Comparison of ENCODE assay signal across 20 cellular contexts in the genomic region with DNA sequence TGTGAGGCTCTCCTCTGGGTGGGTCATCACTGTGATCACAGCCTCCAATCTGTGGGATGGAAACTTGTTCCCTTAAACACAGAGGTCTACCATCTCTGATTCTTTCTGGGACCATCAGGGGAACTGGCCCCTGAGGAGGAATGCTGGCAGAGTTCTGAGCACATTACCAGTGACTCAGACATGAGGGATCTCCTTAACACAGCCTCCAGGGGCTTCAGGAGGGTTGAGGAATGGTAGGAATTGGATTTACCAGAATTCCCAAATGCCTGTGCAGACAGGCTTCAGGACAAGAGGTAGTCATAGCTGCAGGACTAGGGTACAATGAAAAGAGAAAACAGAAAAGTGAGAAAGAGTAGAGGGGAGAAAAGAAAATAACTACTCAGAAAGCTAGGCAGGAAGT.
DNase-seq lines count a peak whose midpoint lies in the region; ATAC-seq and TF ChIP-seq lines count a peak whose summit lies in the region.
"Had no signal": no experiment of that assay in that cellular context is flagged by ENCODE, and none has a peak within 500 bp of the region (broad histone marks: within the 10 kb centered on the region; RNA-seq: fewer than 3 reads in every experiment).

No MANE protein-coding gene starts in this region.

- no peak overlapping the region for H2BK20ac ChIP-seq in H9 (ENCODE audit: low read depth, low read length, poor library complexity, severe bottlenecking)

- POLR2A ChIA-PET in activated CD4-positive, alpha-beta memory T cell treated with anti-CD3 and anti-CD28 coated beads for 36 hours (lab: Charles Lee) = no interaction called here

- intact Hi-C loops in mammary epithelial cell (cut with micrococcal nuclease) = no loop called here
- intact Hi-C loops in activated CD4-positive, alpha-beta memory T cell treated with anti-CD3 and anti-CD28 coated beads for 36 hours (cut with micrococcal nuclease) = no loop called here

- H3K9me3 ChIP-seq in NT2/D1 (ENCODE audit: insufficient read depth, low read length) (no peaks in the 10 kb centered on the region), mammary epithelial cell (replicated peaks; ENCODE audit: insufficient read depth, low read length) (no peaks in the 10 kb centered on the region), H9 (ENCODE audit: control insufficient read depth, low read depth, low read length) (no peaks in the 10 kb centered on the region)

- H3T11ph ChIP-seq in H9 (ENCODE audit: low read length) = no peak overlapping the region

- no peak overlapping the region for H2AK5ac ChIP-seq in H9 (ENCODE audit: insufficient read length, low read length)

- H3K9ac ChIP-seq in NT2/D1 (ENCODE audit: insufficient read length, low read depth) = no peak overlapping the region
- H3K9ac ChIP-seq in mammary epithelial cell (ENCODE audit: insufficient read depth, low read length) = no peak overlapping the region
- no peak overlapping the region for H3K9ac ChIP-seq in H9 (ENCODE audit: extremely low read depth, insufficient read length, low read length)

- H3K4me2 ChIP-seq in mammary epithelial cell (ENCODE audit: insufficient read depth, low read depth, low read length) (no peak overlapping the region), H9 (ENCODE audit: insufficient read depth, insufficient read length, low read length) (no peak overlapping the region)
- H3K4me2 ChIP-seq: GM23338 had no signal

- dilution Hi-C loops in mammary epithelial cell (cut with HindIII; ENCODE audit: low sequenced_read_pairs) = no loop called here

- no peaks in the 10 kb centered on the region for H3K79me2 ChIP-seq in mammary epithelial cell (ENCODE audit: insufficient read depth, low read length)
- H3K79me2 ChIP-seq in H9 (ENCODE audit: insufficient read depth, low read length) = no peaks in the 10 kb centered on the region

- peaks cover 0 to 3% of the 10 kb centered on the region in 2 experiments; a peak in 3 of 5 replicates for H3K9me3 Mint-ChIP-seq in H9
- H3K9me3 Mint-ChIP-seq in activated CD4-positive, alpha-beta memory T cell treated with anti-CD3 and anti-CD28 coated beads for 36 hours = peaks cover 21% of the 10 kb centered on the region
- H3K9me3 Mint-ChIP-seq: GM23338 had no signal

- H4K20me1 ChIP-seq in mammary epithelial cell (ENCODE audit: insufficient read depth, low read length) (no peaks in the 10 kb centered on the region), H9 (ENCODE audit: control insufficient read depth, insufficient read depth, insufficient read length) (no peaks in the 10 kb centered on the region)

- BruUV-seq in mammary epithelial cell (replicated peaks; lab: Mats Ljungman, UMichigan) = no TSS peak

- in situ Hi-C loops in mammary epithelial cell (cut with MboI; ENCODE audit: low sequenced_read_pairs in 2 of 2) = no loop called here

- no peaks in the 10 kb centered on the region for H3K27me3 Mint-ChIP-seq in H9 (ENCODE audit: low read depth)
- no peaks in the 10 kb centered on the region for H3K27me3 Mint-ChIP-seq in activated CD4-positive, alpha-beta memory T cell treated with anti-CD3 and anti-CD28 coated beads for 36 hours

- H3K79me1 ChIP-seq in H9 (ENCODE audit: insufficient read depth, low read depth, low read length, poor library complexity, severe bottlenecking) = no peaks in the 10 kb centered on the region

- H2BK5ac ChIP-seq in H9 (ENCODE audit: insufficient read length, low read length) = no peak overlapping the region

- DNase-seq in NT2/D1 (ENCODE audit: low read depth, low spot score) = peak; percentile 23
- DNase-seq in mammary epithelial cell = peak; percentile 47
- DNase-seq in kidney tubule cell (ENCODE audit: low spot score) = peak; percentile 7
- DNase-seq in stimulated activated CD4-positive, alpha-beta T cell treated with anti-CD3 and anti-CD28 coated beads, Interleukin-12 subunit alpha, Interleukin-12 subunit beta, amount 100 ng/mL, for 4 hours = no peak
- no peak for DNase-seq in H9
- DNase-seq in activated CD4-positive, alpha-beta memory T cell treated with anti-CD3 and anti-CD28 coated beads for 36 hours = no peak
- DNase-seq: MV-4-11; NCI-H1694 treated with DMSO at 0.1 percent for 48 hours; NCI-H2107; NCI-H510A; NCI-H748 treated with DMSO at 0.1 percent for 48 hours; NK-92 treated with Interleukin-12 subunit alpha and Interleukin-12 subunit beta, amount 100 ng/mL, for 24 hours; OCI-M1; SHP77 treated with DMSO at 0.1 percent for 48 hours had no signal

- H4K91ac ChIP-seq in H9 (ENCODE audit: insufficient read length, low read depth, low read length) = no peak overlapping the region

- no peak overlapping the region for H3K14ac ChIP-seq in H9 (ENCODE audit: insufficient read depth, low read length)

- ATAC-seq in GM21423 (IDR thresholded peaks at IDR 0.05; ENCODE audit: unreplicated experiment) = no peak
- ATAC-seq: GM12878, GM23338, K562, SK-N-SH treated with all-trans-retinoic acid at 6 μM for 48 hours had no signal

- no peak overlapping the region for H4K5ac ChIP-seq in H9 (ENCODE audit: insufficient read length, low read depth, low read length)

- peak overlapping the region; percentile 31 for H2AFZ ChIP-seq in mammary epithelial cell (ENCODE audit: low read depth, low read length)
- H2AFZ ChIP-seq in H9 (ENCODE audit: low read length) = no peak overlapping the region
- H2AFZ ChIP-seq: GM23338 had no signal

- H3K4me1 Mint-ChIP-seq in H9 = 0 out of 4 replicates have a peak, but pooled peaks cover 0 to 2% of the 10 kb centered on the region in 2 experiments
- no peaks in the 10 kb centered on the region for H3K4me1 Mint-ChIP-seq in activated CD4-positive, alpha-beta memory T cell treated with anti-CD3 and anti-CD28 coated beads for 36 hours (ENCODE audit: low read depth)
- H3K4me1 Mint-ChIP-seq: GM23338 had no signal

- no peak overlapping the region for H2BK12ac ChIP-seq in H9 (ENCODE audit: insufficient read length, low read depth, low read length)

- no peaks in the 10 kb centered on the region for H3K23me2 ChIP-seq in H9 (ENCODE audit: insufficient read length, low read depth, low read length, poor library complexity, severe bottlenecking)

- H3K4me1 ChIP-seq in NT2/D1 (ENCODE audit: insufficient read depth, insufficient read length) = no peaks in the 10 kb centered on the region
- no peaks in the 10 kb centered on the region for H3K4me1 ChIP-seq in mammary epithelial cell (ENCODE audit: insufficient read depth, low read length)
- H3K4me1 ChIP-seq in H9 (ENCODE audit: insufficient read depth, low read length) = no peaks in the 10 kb centered on the region

- no peaks in the 10 kb centered on the region for H3K36me3 ChIP-seq in NT2/D1 (ENCODE audit: insufficient read depth, insufficient read length, low read length)
- H3K36me3 ChIP-seq in mammary epithelial cell (ENCODE audit: insufficient read depth, low read length) = no peaks in the 10 kb centered on the region

- H3K27ac ChIP-seq in mammary epithelial cell (ENCODE audit: insufficient read depth, low read depth, low read length) (no peak overlapping the region), H9 (ENCODE audit: insufficient read length, low read depth, low read length) (no peak overlapping the region)

- no peak overlapping the region for H2BK15ac ChIP-seq in H9 (ENCODE audit: low read depth, low read length)

- H3K4ac ChIP-seq in H9 (ENCODE audit: low read depth, low read length) = no peak overlapping the region

- H3K27me3 ChIP-seq in NT2/D1 (ENCODE audit: insufficient read depth, insufficient read length) (no peaks in the 10 kb centered on the region), mammary epithelial cell (ENCODE audit: insufficient read depth, low read length) (no peaks in the 10 kb centered on the region), H9 (ENCODE audit: insufficient read depth, low read length) (no peaks in the 10 kb centered on the region)

- H3K4me3 Mint-ChIP-seq in H9 = no peak overlapping the region
- H3K4me3 Mint-ChIP-seq in activated CD4-positive, alpha-beta memory T cell treated with anti-CD3 and anti-CD28 coated beads for 36 hours = no peak overlapping the region
- H3K4me3 Mint-ChIP-seq: CD14-positive monocyte, GM23338 had no signal

- CTCF ChIA-PET in mammary epithelial cell (lab: Charles Lee; ENCODE audit: low non-redundant PET) = interaction anchor here (0.5 kb wide), 1 partner anchor 440 kb away, joined by 3 read pairs; no protein-coding TSS in a partner anchor
- CTCF ChIA-PET in activated CD4-positive, alpha-beta memory T cell treated with anti-CD3 and anti-CD28 coated beads for 36 hours (lab: Charles Lee) = no interaction called here

- no peak overlapping the region; a peak in 1 of 7 replicates for H3K27ac Mint-ChIP-seq in H9
- no peak overlapping the region for H3K27ac Mint-ChIP-seq in activated CD4-positive, alpha-beta memory T cell treated with anti-CD3 and anti-CD28 coated beads for 36 hours
- H3K27ac Mint-ChIP-seq: CD14-positive monocyte, GM23338 had no signal

- no peak overlapping the region for H4K8ac ChIP-seq in H9 (replicated peaks; ENCODE audit: insufficient read length, low read depth, low read length)

- H2BK120ac ChIP-seq in H9 (ENCODE audit: low read depth, low read length, poor library complexity, severe bottlenecking) = no peak overlapping the region

- H3K23ac ChIP-seq in H9 (ENCODE audit: insufficient read length, low read depth, low read length) = no peak overlapping the region

- H3K18ac ChIP-seq in H9 (ENCODE audit: insufficient read length, low read depth, low read length) = no peak overlapping the region

- H3K56ac ChIP-seq in H9 (ENCODE audit: insufficient read length, low read depth, low read length) = no peak overlapping the region

- H3K36me3 Mint-ChIP-seq in H9 (ENCODE audit: insufficient read depth in 1 of 3, low read depth in 3 of 3) = no peaks in the 10 kb centered on the region; a peak in 1 of 7 replicates
- H3K36me3 Mint-ChIP-seq in activated CD4-positive, alpha-beta memory T cell treated with anti-CD3 and anti-CD28 coated beads for 36 hours = no peaks in the 10 kb centered on the region
- H3K36me3 Mint-ChIP-seq: CD14-positive monocyte had no signal

- no peak for TF ChIP-seq CTCF in mammary epithelial cell (conservative IDR thresholded peaks at IDR 0.05 in 1 of 2, IDR thresholded peaks at IDR 0.05 in 1 of 2; ENCODE audit: extremely low read depth in 1 of 2, insufficient read depth in 1 of 2, low read depth in 1 of 2, low read length in 2 of 2)
- no peak for TF ChIP-seq CTCF in H9 (conservative IDR thresholded peaks at IDR 0.05)

- no peak overlapping the region for H3K4me3 ChIP-seq in NT2/D1 (ENCODE audit: insufficient read length, low read depth)
- H3K4me3 ChIP-seq in mammary epithelial cell (replicated peaks in 1 of 3; ENCODE audit: insufficient read depth in 1 of 3, low read depth in 2 of 3, low read length in 3 of 3) = no peak overlapping the region
- H3K4me3 ChIP-seq: GM12878, GM23338, K562 had no signal

Comparison
In these comparisons a context has a peak if more than half of its experiments do, and no peak if none do; other contexts are left out.
1. DNase-seq: peak in NT2/D1 (single experiment), mammary epithelial cell (single experiment) and kidney tubule cell (single experiment); none in stimulated activated CD4-positive, alpha-beta T cell treated with anti-CD3 and anti-CD28 coated beads, Interleukin-12 subunit alpha, Interleukin-12 subunit beta, amount 100 ng/mL, for 4 hours (single experiment), H9 (single experiment) and activated CD4-positive, alpha-beta memory T cell treated with anti-CD3 and anti-CD28 coated beads for 36 hours (single experiment).